ENCODE assay signal across 8 cellular contexts in genomic region chr1:37596182-37596667, GRCh38. TPM values are rescaled to one million over a fixed set of nuclear protein-coding genes. Genes with fewer than 3 reads are reported as not detected.
DNase-seq lines count a peak whose midpoint lies in the region; ATAC-seq, FAIRE-seq and TF ChIP-seq lines count a peak whose summit lies in the region.

No MANE protein-coding gene starts in this region.

- H3K27ac ChIP-seq in GM12878 (ENCODE audit: control insufficient read depth, insufficient read depth) (no peak overlapping the region), upper lobe of left lung (peak overlapping the region; percentile 78 to 90 (median 84))

- H3K4me2 ChIP-seq in GM12878 (ENCODE audit: control insufficient read depth, insufficient read depth), result peak overlapping the region; percentile 82

- H3K36me3 ChIP-seq in GM12878 (ENCODE audit: control insufficient read depth in 2 of 2, insufficient read depth in 2 of 2, low read length in 1 of 2) (peaks cover 0 to 10% of the 10 kb centered on the region in 2 experiments; a peak in 2 of 4 replicates), upper lobe of left lung (peaks cover 4 to 21% (median 16%) of the 10 kb centered on the region in 4 donors)

- H3K4me3 ChIP-seq in GM12878 (peak overlapping the region; percentile 77; the same call in 1 of the 2 replicates), lower leg skin (ENCODE audit: low read depth, poor library complexity, severe bottlenecking) (peak overlapping the region; percentile 26), upper lobe of left lung (peak overlapping the region in 3 of 4 donors; percentile 85 to 88 (median 88))

- peaks cover 7% of the 10 kb centered on the region for H3K4me1 ChIP-seq in GM12878 (ENCODE audit: control insufficient read depth, insufficient read depth, low read length)
- H3K4me1 ChIP-seq in upper lobe of left lung, result peaks cover 16 to 24% (median 23%) of the 10 kb centered on the region in 4 donors

- H3K27me3 ChIP-seq in GM12878 (replicated peaks in 1 of 2; ENCODE audit: control insufficient read depth in 2 of 2, insufficient read depth in 2 of 2, low read length in 1 of 2) (no peaks in the 10 kb centered on the region), upper lobe of left lung (no peaks in the 10 kb centered on the region)

- BruUV-seq in GM12878 (replicated peaks; lab: Mats Ljungman, UMichigan), result no TSS peak

- peak overlapping the region; percentile 99 for H3K27ac Mint-ChIP-seq in activated T-cell treated with anti-CD3 and anti-CD28 coated beads, Interleukin-2, amount 50 U/mL, for 24 hours

- RAD21 ChIA-PET in GM12878 (lab: Charles Lee; ENCODE audit: unreplicated experiment), result interaction anchor here (0.6 to 1.5 kb wide), 6 partner anchors 42 to 109 kb away, joined by 3 to 6 read pairs (median 3); partner anchors contain the start of genes CDCA8, MEAF6 and SNIP1

- peaks cover 28% of the 10 kb centered on the region for H3K79me2 ChIP-seq in GM12878 (ENCODE audit: control insufficient read depth, insufficient read depth, low read length)

- H3K36me3 Mint-ChIP-seq in activated T-cell treated with anti-CD3 and anti-CD28 coated beads, Interleukin-2, amount 50 U/mL, for 24 hours (ENCODE audit: low read depth), result peaks cover 43% of the 10 kb centered on the region

- H3K9ac ChIP-seq in GM12878 (ENCODE audit: control insufficient read depth, insufficient read depth, low read length), result no peak overlapping the region

- no peak for TF ChIP-seq EP300 in GM12878 (IDR thresholded peaks at IDR 0.05; ENCODE audit: borderline replicate concordance in 1 of 2, control insufficient read depth in 1 of 2, low read depth in 2 of 2, low read length in 2 of 2)
- no peak for TF ChIP-seq EP300 in upper lobe of left lung (IDR thresholded peaks at IDR 0.05)

- intact Hi-C loops in GM12878 (cut with micrococcal nuclease; ENCODE audit: unreplicated experiment), result loop anchor here (5.0 kb wide), 1 partner anchor 124 kb away; the partner anchor contains the start of gene ZC3H12A
- intact Hi-C loops in lower leg skin (cut with DNase I; ENCODE audit: low total_unique reads), result no loop called here

- no peaks in the 10 kb centered on the region for H4K20me1 ChIP-seq in GM12878 (ENCODE audit: control insufficient read depth, insufficient read depth)

- ATAC-seq in GM12878 (no peak), upper lobe of left lung (ENCODE audit: low FRiP score in 2 of 2) (peak; percentile 7 to 23), HG02885 (IDR thresholded peaks at IDR 0.05; ENCODE audit: poor library complexity, unreplicated experiment) (no peak)

- H3K4me3 Mint-ChIP-seq in activated T-cell treated with anti-CD3 and anti-CD28 coated beads, Interleukin-2, amount 50 U/mL, for 24 hours, result peak overlapping the region; percentile 99

- TF ChIP-seq CTCF in GM12878 (IDR thresholded peaks at IDR 0.05 in 2 of 3, conservative IDR thresholded peaks at IDR 0.05 in 1 of 3; ENCODE audit: control insufficient read depth in 2 of 3, extremely low read depth in 1 of 3, insufficient read depth in 1 of 3, low read depth in 3 of 3, low read length in 3 of 3) (no peak), lower leg skin (IDR thresholded peaks at IDR 0.05) (no peak), upper lobe of left lung (IDR thresholded peaks at IDR 0.05) (no peak)

- CTCF ChIA-PET in GM12878 (lab: Yijun Ruan, JAX), result interaction anchor here (0.8 to 17.5 kb wide), 4 partner anchors 87 to 145 kb away, joined by 3 to 521 read pairs (median 4); partner anchors contain the start of gene CDCA8

- no peak for TF ChIP-seq RAD21 in GM12878 (IDR thresholded peaks at IDR 0.05; ENCODE audit: insufficient read depth, low read depth, low read length)

- in situ Hi-C loops in GM12878 (cut with MboI), result loop anchor here (25.0 kb wide), 1 partner anchor 391 kb away; the partner anchor contains the start of gene SF3A3

- H2AFZ ChIP-seq in GM12878 (ENCODE audit: control insufficient read depth, low read depth, low read length), result peak overlapping the region; percentile 77

- H3K4me1 Mint-ChIP-seq in activated T-cell treated with anti-CD3 and anti-CD28 coated beads, Interleukin-2, amount 50 U/mL, for 24 hours (ENCODE audit: low read depth), result peaks cover 38% of the 10 kb centered on the region

- 2% methylated on average over 3 of the region's 3 CpGs for WGBS in GM12878 (ENCODE audit: insufficient coverage, insufficient replicate concordance, low lambda C conversion rate, missing lambda C conversion rate)
- WGBS in lower leg skin, 2 donors, result 0 to 2% methylated on average over 3 of the region's 3 CpGs
- 0% methylated on average over 3 of the region's 3 CpGs for WGBS in upper lobe of left lung, 2 donors

- H3K9me3 Mint-ChIP-seq in activated T-cell treated with anti-CD3 and anti-CD28 coated beads, Interleukin-2, amount 50 U/mL, for 24 hours, result no peaks in the 10 kb centered on the region

- no peak for FAIRE-seq in GM12878 (lab: Jason Lieb, UNC)

- TF ChIP-seq POLR2A in GM12878 (IDR thresholded peaks at IDR 0.05; ENCODE audit: low read depth, low read length), result no peak
- TF ChIP-seq POLR2A in lower leg skin (IDR thresholded peaks at IDR 0.05), result no peak
- no peak for TF ChIP-seq POLR2A in upper lobe of left lung (IDR thresholded peaks at IDR 0.05)

- SMC1A ChIA-PET in GM12878 (lab: Charles Lee; ENCODE audit: uncharacterized antibody, unreplicated experiment), result interaction anchor here (1.1 to 14.3 kb wide), 2 partner anchors 84 to 93 kb away, joined by 6 to 245 read pairs; no protein-coding TSS in a partner anchor

- H3K27me3 Mint-ChIP-seq in activated T-cell treated with anti-CD3 and anti-CD28 coated beads, Interleukin-2, amount 50 U/mL, for 24 hours, result no peaks in the 10 kb centered on the region

- DNase-seq in activated T-cell treated with anti-CD3 and anti-CD28 coated beads, Interleukin-2, amount 50 U/mL, for 24 hours, result no peak
- DNase-seq in activated T-cell treated with anti-CD3 and anti-CD28 coated beads, Interleukin-2, amount 50 U/mL, for 1 hour, result no peak
- DNase-seq in GM12878 (ENCODE audit: low read depth, low spot score) (no peak), lower leg skin (ENCODE audit: low spot score in 2 of 2) (no peak), upper lobe of left lung (no peak), NCI-H1105 treated with DMSO at 0.1 percent for 48 hours (lab: John Stamatoyannopoulos, UW) (no peak)
- DNase-seq in stimulated activated CD4-positive, alpha-beta T cell treated with anti-CD3 and anti-CD28 coated beads, Interleukin-4, amount 100 ng/mL, for 1 hour, result no peak

- POLR2A ChIA-PET in GM12878 (lab: Charles Lee), result interaction anchor here (0.6 to 2.1 kb wide), 4 partner anchors 51 to 121 kb away, joined by 3 to 6 read pairs (median 4); a partner anchor contains a TSS

- no peaks in the 10 kb centered on the region for H3K9me3 ChIP-seq in GM12878 (replicated peaks; ENCODE audit: control insufficient read depth, insufficient read depth, low read length)
- H3K9me3 ChIP-seq in upper lobe of left lung, result no peaks in the 10 kb centered on the region

RNA-seq across cellular contexts. Expression of gene GNL2, which starts 0.5 kb away (rescaled TPM):
- total RNA-seq in GM12878 (2013; cell fraction: nucleolus; rRNA removed), result 127 and 129 TPM in 2 replicates
- total RNA-seq in GM12878 (2014; rRNA removed), result 80.0 and 87.7 TPM in 2 replicates
- total RNA-seq in GM12878 (2014; rRNA removed; fragmentation: Illumina TruSeq; extraction: Trizol), result 153 and 167 TPM in 2 replicates
- total RNA-seq in GM12878 (2021), result 66.6 and 71.6 TPM in 2 replicates
- 32.8 TPM for polyA plus RNA-seq in GM12878 (2011; ENCODE audit: low read depth)
- 71.8 and 92.8 TPM in 2 replicates for polyA plus RNA-seq in GM12878 (2011; rRNA removed)
- 25.9 and 36.9 TPM in 2 replicates for polyA plus RNA-seq in GM12878 (2011; cell fraction: cytosol; rRNA removed)
- 78.2 and 89.6 TPM in 2 replicates for polyA plus RNA-seq in GM12878 (2011; cell fraction: nucleus; rRNA removed)
- 52.0 and 60.8 TPM in 2 replicates for polyA plus RNA-seq in GM12878 (2012)
- polyA plus RNA-seq in GM12878 (2014; fragmentation: Illumina TruSeq; extraction: Trizol), result 138 and 145 TPM in 2 replicates
- 10 to 100 TPM; 64.2 to 91.3 TPM for polyA plus RNA-seq in GM12878 (2014; fragmentation: Nextera tagmentation; extraction: Ambion mirVana)
- polyA plus RNA-seq in GM12878 (2014; rRNA removed), result 76.2 and 85.1 TPM in 2 replicates
- 100 to 1,000 TPM; 113 to 118 TPM for polyA plus RNA-seq in GM12878 (2016; fragmentation: Nextera tagmentation; extraction: Ambion mirVana)
- polyA minus RNA-seq in GM12878 (2011; rRNA and poly(A)+ RNA removed), result 58.5 and 66.9 TPM in 2 replicates
- polyA minus RNA-seq in GM12878 (2011; cell fraction: cytosol; rRNA and poly(A)+ RNA removed), result 26.9 and 28.5 TPM in 2 replicates
- 62.7 and 110 TPM in 2 replicates for polyA minus RNA-seq in GM12878 (2011; cell fraction: nucleus; rRNA and poly(A)+ RNA removed)
- total RNA-seq in lower leg skin, result 10 to 100 TPM; 25.1 to 58.2 (median 34.2) TPM
- total RNA-seq in upper lobe of left lung, result 10 to 100 TPM; 28.3 to 56.2 (median 40.3) TPM

RNA-seq across cellular contexts. Expression of gene RSPO1, which starts 38.5 kb away (rescaled TPM):
- total RNA-seq in GM12878 (2013; cell fraction: nucleolus; rRNA removed), result not detected in 2 replicates
- total RNA-seq in GM12878 (2014; rRNA removed) (not detected in 2 replicates), GM12878 (2014; rRNA removed; fragmentation: Illumina TruSeq; extraction: Trizol) (not detected in 2 replicates), GM12878 (2021) (not detected in 2 replicates), lower leg skin (1 to 10 TPM; 1.1 to 9.4 (median 6.2) TPM), upper lobe of left lung (1 to 10 TPM in 5 of 6 donors, under 1 TPM in 1; 0.98 to 5.4 (median 3.5) TPM)
- not detected for polyA plus RNA-seq in GM12878 (2011; ENCODE audit: low read depth)
- polyA plus RNA-seq in GM12878 (2011; rRNA removed) (not detected in 2 replicates), GM12878 (2014; fragmentation: Illumina TruSeq; extraction: Trizol) (not detected in 2 replicates), GM12878 (2014; fragmentation: Nextera tagmentation; extraction: Ambion mirVana) (not detected), GM12878 (2014; rRNA removed) (not detected in 2 replicates), GM12878 (2016; fragmentation: Nextera tagmentation; extraction: Ambion mirVana) (not detected)
- polyA plus RNA-seq in GM12878 (2011; cell fraction: cytosol; rRNA removed), result not detected in 2 replicates
- polyA plus RNA-seq in GM12878 (2011; cell fraction: nucleus; rRNA removed), result not detected in 2 replicates
- not detected in 2 replicates for polyA plus RNA-seq in GM12878 (2012)
- polyA minus RNA-seq in GM12878 (2011; rRNA and poly(A)+ RNA removed), result not detected in 2 replicates
- not detected in 2 replicates for polyA minus RNA-seq in GM12878 (2011; cell fraction: cytosol; rRNA and poly(A)+ RNA removed)
- polyA minus RNA-seq in GM12878 (2011; cell fraction: nucleus; rRNA and poly(A)+ RNA removed), result not detected in 2 replicates

RNA-seq across cellular contexts. Expression of gene DNALI1, which starts 39.5 kb away (rescaled TPM):
- not detected in 2 replicates for total RNA-seq in GM12878 (2013; cell fraction: nucleolus; rRNA removed)
- total RNA-seq in GM12878 (2014; rRNA removed) (not detected in 2 replicates), GM12878 (2014; rRNA removed; fragmentation: Illumina TruSeq; extraction: Trizol) (not detected in 2 replicates), GM12878 (2021) (not detected in 2 replicates), lower leg skin (1 to 10 TPM in 2 of 4 donors, under 1 TPM in 2; 0.17 to 2.1 (median 0.86) TPM), upper lobe of left lung (10 to 100 TPM; 12.3 to 41.9 (median 23.4) TPM)
- polyA plus RNA-seq in GM12878 (2011; ENCODE audit: low read depth), result not detected
- polyA plus RNA-seq in GM12878 (2011; rRNA removed) (not detected in 2 replicates), GM12878 (2014; fragmentation: Illumina TruSeq; extraction: Trizol) (not detected in 2 replicates), GM12878 (2014; fragmentation: Nextera tagmentation; extraction: Ambion mirVana) (under 1 TPM in 1 of 2 experiments, not detected in 1; 0.03 TPM), GM12878 (2014; rRNA removed) (not detected in 2 replicates), GM12878 (2016; fragmentation: Nextera tagmentation; extraction: Ambion mirVana) (under 1 TPM; 0.05 to 0.13 TPM)
- 0.04 TPM in 1 of 2 replicates, not detected in the other for polyA plus RNA-seq in GM12878 (2011; cell fraction: cytosol; rRNA removed)
- polyA plus RNA-seq in GM12878 (2011; cell fraction: nucleus; rRNA removed), result not detected in 2 replicates
- 0.04 and 0.06 TPM in 2 replicates for polyA plus RNA-seq in GM12878 (2012)
- not detected in 2 replicates for polyA minus RNA-seq in GM12878 (2011; rRNA and poly(A)+ RNA removed)
- polyA minus RNA-seq in GM12878 (2011; cell fraction: cytosol; rRNA and poly(A)+ RNA removed), result not detected in 2 replicates
- polyA minus RNA-seq in GM12878 (2011; cell fraction: nucleus; rRNA and poly(A)+ RNA removed), result not detected in 2 replicates

RNA-seq across cellular contexts. Expression of gene SNIP1, which starts 42.1 kb away (rescaled TPM):
- total RNA-seq in GM12878 (2013; cell fraction: nucleolus; rRNA removed), result 21.0 and 33.3 TPM in 2 replicates
- total RNA-seq in GM12878 (2014; rRNA removed) (10.6 and 11.0 TPM in 2 replicates), GM12878 (2014; rRNA removed; fragmentation: Illumina TruSeq; extraction: Trizol) (10.5 and 11.3 TPM in 2 replicates), GM12878 (2021) (20.6 and 22.4 TPM in 2 replicates), lower leg skin (10 to 100 TPM in 3 of 4 donors, 1 to 10 TPM in 1; 9.9 to 18.2 (median 15.7) TPM), upper lobe of left lung (10 to 100 TPM; 12.0 to 54.5 (median 17.5) TPM)
- 5.0 TPM for polyA plus RNA-seq in GM12878 (2011; ENCODE audit: low read depth)
- polyA plus RNA-seq in GM12878 (2011; rRNA removed) (10.2 and 10.4 TPM in 2 replicates), GM12878 (2014; fragmentation: Illumina TruSeq; extraction: Trizol) (10.1 and 12.6 TPM in 2 replicates), GM12878 (2014; fragmentation: Nextera tagmentation; extraction: Ambion mirVana) (1 to 10 TPM; 2.7 to 3.3 TPM), GM12878 (2014; rRNA removed) (10.3 and 13.7 TPM in 2 replicates), GM12878 (2016; fragmentation: Nextera tagmentation; extraction: Ambion mirVana) (1 to 10 TPM; 6.9 to 7.8 TPM)
- polyA plus RNA-seq in GM12878 (2011; cell fraction: cytosol; rRNA removed), result 6.1 and 11.1 TPM in 2 replicates
- polyA plus RNA-seq in GM12878 (2011; cell fraction: nucleus; rRNA removed), result 7.8 and 10.6 TPM in 2 replicates
- 6.9 and 7.7 TPM in 2 replicates for polyA plus RNA-seq in GM12878 (2012)
- polyA minus RNA-seq in GM12878 (2011; rRNA and poly(A)+ RNA removed), result 7.5 and 11.1 TPM in 2 replicates
- polyA minus RNA-seq in GM12878 (2011; cell fraction: cytosol; rRNA and poly(A)+ RNA removed), result 5.5 and 10.3 TPM in 2 replicates
- 17.3 and 26.7 TPM in 2 replicates for polyA minus RNA-seq in GM12878 (2011; cell fraction: nucleus; rRNA and poly(A)+ RNA removed)

Comparison
In these comparisons a context has a peak if more than half of its experiments do, and no peak if none do; other contexts are left out.
1. ATAC-seq: peak in upper lobe of left lung (2 of 2); none in GM12878 (single experiment) and HG02885 (single experiment).
2. H3K4me3 ChIP-seq: peak in every context shown above with its lines; median percentile 88 in upper lobe of left lung; 77 in GM12878; 26 in lower leg skin.
3. RNA of gene DNALI1, which starts 39.5 kb away (total RNA-seq): 12.3 to 41.9 TPM in upper lobe of left lung; 0.17 to 2.1 TPM in lower leg skin and not detected in GM12878; every median in the first group is over 4 times any median in the second.